35 cellular contexts compared by ENCODE assay signal in the genomic region with DNA sequence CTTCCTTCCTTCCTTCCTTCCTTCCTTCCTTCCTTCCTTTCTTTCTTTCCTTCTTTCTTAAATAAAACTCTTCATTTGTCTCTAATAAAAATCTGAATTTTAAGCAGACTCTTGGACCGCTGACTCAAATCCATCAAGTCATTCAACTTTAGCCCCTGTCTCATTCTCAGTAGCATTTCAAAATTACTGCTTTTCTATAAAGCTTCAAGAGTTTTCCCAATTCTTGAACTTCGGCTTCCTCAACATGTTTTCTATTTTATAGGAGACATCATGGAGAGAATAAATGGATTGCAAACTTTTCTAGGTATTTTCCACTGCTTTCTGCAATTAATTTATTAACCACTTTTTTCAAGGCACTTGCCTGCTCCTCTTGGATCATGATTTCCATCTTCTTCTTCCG.
"Had no signal": no experiment of that assay in that cellular context is flagged by ENCODE, and none has a peak within 500 bp of the region (broad histone marks: within the 10 kb centered on the region; RNA-seq: fewer than 3 reads in every experiment).

No MANE protein-coding gene starts in this region.

- H3K4me1 Mint-ChIP-seq: activated naive CD4-positive, alpha-beta T cell treated with anti-CD3 and anti-CD28 coated beads, Interleukin-2, amount 10 ng/mL, durations not matched to agents 7 days and 5 days; activated naive CD8-positive, alpha-beta T cell treated with anti-CD3 and anti-CD28 coated beads for 36 hours; activated naive CD8-positive, alpha-beta T cell treated with anti-CD3 and anti-CD28 coated beads, Interleukin-2, amount 10 ng/mL, durations not matched to agents 7 days and 5 days; activated naive CD8-positive, alpha-beta T cell treated with anti-CD3 and anti-CD28 coated beads, Interleukin-2, amount 50 U/mL, for 24 hours; central memory CD8-positive, alpha-beta T cell had no signal

- H3K27ac ChIP-seq: adrenal gland, ascending aorta, body of pancreas, brain microvascular endothelial cell, breast epithelium, cardiac muscle cell had no signal

- H3K27ac Mint-ChIP-seq: activated naive CD4-positive, alpha-beta T cell treated with anti-CD3 and anti-CD28 coated beads for 36 hours; activated naive CD4-positive, alpha-beta T cell treated with anti-CD3 and anti-CD28 coated beads, Interleukin-2, amount 10 ng/mL, durations not matched to agents 7 days and 5 days; activated naive CD4-positive, alpha-beta T cell treated with anti-CD3 and anti-CD28 coated beads, Interleukin-2, amount 50 U/mL, for 72 hours; activated naive CD8-positive, alpha-beta T cell; activated naive CD8-positive, alpha-beta T cell treated with anti-CD3 and anti-CD28 coated beads for 36 hours; activated naive CD8-positive, alpha-beta T cell treated with anti-CD3 and anti-CD28 coated beads, Interleukin-2, amount 10 ng/mL, durations not matched to agents 7 days and 5 days; activated naive CD8-positive, alpha-beta T cell treated with anti-CD3 and anti-CD28 coated beads, Interleukin-2, amount 50 U/mL, for 24 hours; activated T-cell treated with anti-CD3 and anti-CD28 coated beads, Interleukin-2, amount 50 U/mL, for 24 hours; activated T-cell treated with anti-CD3 and anti-CD28 coated beads, Interleukin-2, amount 50 U/mL, for 72 hours; activated T-helper 1 cell treated with anti-CD3 and anti-CD28 coated beads, Interleukin-12 subunit alpha, Interleukin-12 subunit beta, Interleukin-2, Interleukin-4 antibody, amounts not matched to agents 30 ng/mL and 10 ng/mL and 1 ng/mL, durations not matched to agents 14 hours and 24 hours and 36 hours; activated T-helper 17 cell treated with anti-CD3 and anti-CD28 coated beads, Interleukin-2, amount 50 U/mL, for 72 hours; activated T-helper 2 cell treated with anti-CD3 and anti-CD28 coated beads, Interferon-gamma antibody, Interleukin-2, Interleukin-4, amounts not matched to agents 10 μg/mL and 5 μg/mL and 100 μg/mL, durations not matched to agents 14 hours and 24 hours and 36 hours; brain had no signal

- H3K9me3 Mint-ChIP-seq: activated naive CD4-positive, alpha-beta T cell treated with anti-CD3 and anti-CD28 coated beads for 36 hours; activated naive CD4-positive, alpha-beta T cell treated with anti-CD3 and anti-CD28 coated beads, Interleukin-2, amount 10 ng/mL, durations not matched to agents 7 days and 5 days; activated naive CD4-positive, alpha-beta T cell treated with anti-CD3 and anti-CD28 coated beads, Interleukin-2, amount 50 U/mL, for 72 hours; activated naive CD8-positive, alpha-beta T cell treated with anti-CD3 and anti-CD28 coated beads for 36 hours; activated naive CD8-positive, alpha-beta T cell treated with anti-CD3 and anti-CD28 coated beads, Interleukin-2, amount 10 ng/mL, durations not matched to agents 7 days and 5 days; activated naive CD8-positive, alpha-beta T cell treated with anti-CD3 and anti-CD28 coated beads, Interleukin-2, amount 50 U/mL, for 24 hours; activated T-cell treated with anti-CD3 and anti-CD28 coated beads, Interleukin-2, amount 50 U/mL, for 24 hours; activated T-cell treated with anti-CD3 and anti-CD28 coated beads, Interleukin-2, amount 50 U/mL, for 4 hours; activated T-cell treated with anti-CD3 and anti-CD28 coated beads, Interleukin-2, amount 50 U/mL, for 72 hours; activated T-helper 1 cell treated with anti-CD3 and anti-CD28 coated beads, Interleukin-12 subunit alpha, Interleukin-12 subunit beta, Interleukin-2, Interleukin-4 antibody, amounts not matched to agents 30 ng/mL and 10 ng/mL and 1 ng/mL, durations not matched to agents 14 hours and 24 hours and 36 hours; activated T-helper 17 cell treated with anti-CD3 and anti-CD28 coated beads, Interleukin-2, amount 50 U/mL, for 72 hours; activated T-helper 2 cell treated with anti-CD3 and anti-CD28 coated beads, Interferon-gamma antibody, Interleukin-2, Interleukin-4, amounts not matched to agents 10 μg/mL and 5 μg/mL and 100 μg/mL, durations not matched to agents 14 hours and 24 hours and 36 hours; central memory CD8-positive, alpha-beta T cell had no signal

- H3K4me1 ChIP-seq: adrenal gland, ascending aorta, body of pancreas, breast epithelium had no signal

- H3K36me3 ChIP-seq: adrenal gland, ascending aorta, brain microvascular endothelial cell, breast epithelium, cardiac muscle cell had no signal

- H3K4me3 Mint-ChIP-seq: activated naive CD4-positive, alpha-beta T cell treated with anti-CD3 and anti-CD28 coated beads for 36 hours; activated naive CD4-positive, alpha-beta T cell treated with anti-CD3 and anti-CD28 coated beads, Interleukin-2, amount 10 ng/mL, durations not matched to agents 7 days and 5 days; activated naive CD8-positive, alpha-beta T cell; activated naive CD8-positive, alpha-beta T cell treated with anti-CD3 and anti-CD28 coated beads for 36 hours; activated naive CD8-positive, alpha-beta T cell treated with anti-CD3 and anti-CD28 coated beads, Interleukin-2, amount 10 ng/mL, durations not matched to agents 7 days and 5 days; activated naive CD8-positive, alpha-beta T cell treated with anti-CD3 and anti-CD28 coated beads, Interleukin-2, amount 50 U/mL, for 24 hours; activated T-cell treated with anti-CD3 and anti-CD28 coated beads, Interleukin-2, amount 50 U/mL, for 24 hours; activated T-cell treated with anti-CD3 and anti-CD28 coated beads, Interleukin-2, amount 50 U/mL, for 4 hours; activated T-cell treated with anti-CD3 and anti-CD28 coated beads, Interleukin-2, amount 50 U/mL, for 72 hours; activated T-helper 1 cell treated with anti-CD3 and anti-CD28 coated beads, Interleukin-12 subunit alpha, Interleukin-12 subunit beta, Interleukin-2, Interleukin-4 antibody, amounts not matched to agents 30 ng/mL and 10 ng/mL and 1 ng/mL, durations not matched to agents 14 hours and 24 hours and 36 hours; activated T-helper 17 cell treated with anti-CD3 and anti-CD28 coated beads, Interleukin-2, amount 50 U/mL, for 72 hours; brain; central memory CD8-positive, alpha-beta T cell had no signal

- H3K9me3 ChIP-seq: adrenal gland, ascending aorta, body of pancreas, breast epithelium had no signal

- DNase-seq: activated effector memory CD4-positive, alpha-beta T cell treated with anti-CD3 and anti-CD28 coated beads, Interleukin-2, amount 50 U/mL, for 16 hours; activated effector memory CD4-positive, alpha-beta T cell treated with Interleukin-2 at 50 U/mL for 16 hours; activated gamma-delta T cell treated with Interleukin-2 at 50 U/mL for 16 hours; activated naive CD4-positive, alpha-beta T cell; activated naive CD4-positive, alpha-beta T cell treated with anti-CD3 and anti-CD28 coated beads for 36 hours; activated naive CD4-positive, alpha-beta T cell treated with anti-CD3 and anti-CD28 coated beads, Interleukin-2, amount 10 ng/mL, durations not matched to agents 7 days and 5 days; activated naive CD4-positive, alpha-beta T cell treated with Interleukin-2 at 50 U/mL for 16 hours; activated naive CD8-positive, alpha-beta T cell treated with anti-CD3 and anti-CD28 coated beads for 36 hours; activated naive CD8-positive, alpha-beta T cell treated with anti-CD3 and anti-CD28 coated beads, Interleukin-2, amount 10 ng/mL, durations not matched to agents 7 days and 5 days; activated naive CD8-positive, alpha-beta T cell treated with anti-CD3 and anti-CD28 coated beads, Interleukin-2, amount 50 U/mL, for 24 hours; activated T-cell treated with anti-CD3 and anti-CD28 coated beads for 4 hours; activated T-cell treated with anti-CD3 and anti-CD28 coated beads, Interleukin-2, amount 50 U/mL, for 1 hour; activated T-cell treated with anti-CD3 and anti-CD28 coated beads, Interleukin-2, amount 50 U/mL, for 24 hours; activated T-cell treated with anti-CD3 and anti-CD28 coated beads, Interleukin-2, amount 50 U/mL, for 4 hours; activated T-cell treated with anti-CD3 and anti-CD28 coated beads, Interleukin-2, amount 50 U/mL, for 72 hours; adrenal gland; amniotic stem cell; amygdala; anterior cingulate cortex; aorta; body of pancreas; brain microvascular endothelial cell; caudate nucleus; central memory CD4-positive, alpha-beta T cell; cerebellar nuclear complex had no signal

- H3K27me3 Mint-ChIP-seq: activated naive CD4-positive, alpha-beta T cell treated with anti-CD3 and anti-CD28 coated beads, Interleukin-2, amount 10 ng/mL, durations not matched to agents 7 days and 5 days; activated naive CD8-positive, alpha-beta T cell; activated T-cell treated with anti-CD3 and anti-CD28 coated beads, Interleukin-2, amount 50 U/mL, for 24 hours; activated T-helper 17 cell treated with anti-CD3 and anti-CD28 coated beads, Interleukin-2, amount 50 U/mL, for 72 hours; central memory CD8-positive, alpha-beta T cell had no signal

- H3K4me3 ChIP-seq: adrenal gland, ascending aorta, body of pancreas, breast epithelium, cardiac muscle cell had no signal

- H3K36me3 Mint-ChIP-seq: activated naive CD4-positive, alpha-beta T cell treated with anti-CD3 and anti-CD28 coated beads, Interleukin-2, amount 10 ng/mL, durations not matched to agents 7 days and 5 days; activated naive CD4-positive, alpha-beta T cell treated with anti-CD3 and anti-CD28 coated beads, Interleukin-2, amount 50 U/mL, for 72 hours; activated naive CD8-positive, alpha-beta T cell; activated naive CD8-positive, alpha-beta T cell treated with anti-CD3 and anti-CD28 coated beads for 36 hours; activated naive CD8-positive, alpha-beta T cell treated with anti-CD3 and anti-CD28 coated beads, Interleukin-2, amount 10 ng/mL, durations not matched to agents 7 days and 5 days; brain had no signal

- H3K27me3 ChIP-seq: adrenal gland, ascending aorta, body of pancreas, brain microvascular endothelial cell, breast epithelium, cardiac muscle cell had no signal
